In genomic region chr5:109252731-109253130, GRCh38 we compare ENCODE assay signal across 21 cellular contexts.
A peak's percentile ranks its signal among the peaks of the same experiment; 100 is the strongest.
DNase-seq lines count a peak whose midpoint lies in the region; ATAC-seq and TF ChIP-seq lines count a peak whose summit lies in the region.
"Had no signal": no experiment of that assay in that cellular context is flagged by ENCODE, and none has a peak within 500 bp of the region (broad histone marks: within the 10 kb centered on the region; RNA-seq: fewer than 3 reads in every experiment).

No MANE protein-coding gene starts in this region.

- POLR2A ChIA-PET in HEK293T (lab: Yijun Ruan, JAX) = no interaction called here

- H3K9ac ChIP-seq in neural progenitor cell = no peak overlapping the region
- H3K9ac ChIP-seq: BLaER1 had no signal

- no peaks in the 10 kb centered on the region for H3K79me2 ChIP-seq in neural progenitor cell (ENCODE audit: low read depth)

- no peak overlapping the region for H3K4me3 Mint-ChIP-seq in neural progenitor cell
- H3K4me3 Mint-ChIP-seq in osteocyte (ENCODE audit: unreplicated experiment) = no peak overlapping the region
- H3K4me3 Mint-ChIP-seq: B cell; CD4-positive, CD25-positive, alpha-beta regulatory T cell; CD8-positive, alpha-beta T cell had no signal

- H3K27me3 Mint-ChIP-seq in neural progenitor cell (ENCODE audit: insufficient read depth, low read depth) (peaks cover 8% of the 10 kb centered on the region), osteocyte (ENCODE audit: unreplicated experiment) (no peaks in the 10 kb centered on the region)
- H3K27me3 Mint-ChIP-seq: B cell; CD4-positive, CD25-positive, alpha-beta regulatory T cell had no signal

- ATAC-seq in GM21825 (IDR thresholded peaks at IDR 0.05; ENCODE audit: unreplicated experiment) (no peak), HG02678 (IDR thresholded peaks at IDR 0.05; ENCODE audit: unreplicated experiment) (no peak)
- ATAC-seq: CD8-positive, alpha-beta T cell; GM12878 had no signal

- H3K4me3 ChIP-seq in esophagus muscularis mucosa = no peak overlapping the region
- no peak overlapping the region for H3K4me3 ChIP-seq in neural progenitor cell
- H3K4me3 ChIP-seq: BLaER1, GM12878 had no signal

- H3K9me3 ChIP-seq in esophagus muscularis mucosa (no peaks in the 10 kb centered on the region), neural progenitor cell (ENCODE audit: low read depth) (no peaks in the 10 kb centered on the region)
- H3K9me3 ChIP-seq: BLaER1, Caco-2 had no signal

- no peak overlapping the region for H3K4me2 ChIP-seq in neural progenitor cell
- H3K4me2 ChIP-seq: BLaER1 had no signal

- H2AFZ ChIP-seq in neural progenitor cell (replicated peaks) = no peak overlapping the region

- H3K27me3 ChIP-seq in esophagus muscularis mucosa (no peaks in the 10 kb centered on the region), neural progenitor cell (no peaks in the 10 kb centered on the region)
- H3K27me3 ChIP-seq: BLaER1 had no signal

- DNase-seq in HEK293T (ENCODE audit: extremely low spot score) (peak; percentile 2), esophagus muscularis mucosa (ENCODE audit: extremely low spot score) (peak; percentile 80), neural progenitor cell (ENCODE audit: low spot score) (no peak), osteocyte (ENCODE audit: extremely low spot score, unreplicated experiment) (peak; percentile 32), NCI-H187 (lab: John Stamatoyannopoulos, UW) (no peak)
- DNase-seq: Caco-2; CD4-positive, CD25-positive, alpha-beta regulatory T cell; CD8-positive, alpha-beta T cell; DMS153; DND-41; GDM1; GOT3; H7; HCEC 1CT had no signal

- H3K27ac Mint-ChIP-seq in neural progenitor cell (peak overlapping the region; percentile 16), osteocyte (ENCODE audit: unreplicated experiment) (no peak overlapping the region)
- H3K27ac Mint-ChIP-seq: B cell; CD8-positive, alpha-beta T cell had no signal

- TF ChIP-seq CTCF in esophagus muscularis mucosa (IDR thresholded peaks at IDR 0.05) (no peak), neural progenitor cell (IDR thresholded peaks at IDR 0.05) (no peak), osteocyte (IDR thresholded peaks at IDR 0.05) (no peak)

- 89% methylated on average over 3 of the region's 3 CpGs for WGBS in esophagus muscularis mucosa

- H3F3A ChIP-seq in neural progenitor cell (ENCODE audit: low read depth) = no peaks in the 10 kb centered on the region

- CTCF ChIA-PET in HEK293T (lab: Yijun Ruan, JAX) = no interaction called here

- H3K36me3 Mint-ChIP-seq in neural progenitor cell (no peaks in the 10 kb centered on the region), osteocyte (ENCODE audit: unreplicated experiment) (peaks cover 2% of the 10 kb centered on the region)
- H3K36me3 Mint-ChIP-seq: CD8-positive, alpha-beta T cell had no signal

- no peak for TF ChIP-seq EP300 in esophagus muscularis mucosa (IDR thresholded peaks at IDR 0.05)

- intact Hi-C loops in esophagus muscularis mucosa (cut with DNase I) = no loop called here

- H3K9me3 Mint-ChIP-seq in neural progenitor cell (no peaks in the 10 kb centered on the region), osteocyte (ENCODE audit: unreplicated experiment) (peaks cover 2% of the 10 kb centered on the region)
- H3K9me3 Mint-ChIP-seq: CD8-positive, alpha-beta T cell had no signal

- H3K4me1 Mint-ChIP-seq in neural progenitor cell = no peaks in the 10 kb centered on the region
- peaks cover 7% of the 10 kb centered on the region for H3K4me1 Mint-ChIP-seq in osteocyte (ENCODE audit: unreplicated experiment)
- H3K4me1 Mint-ChIP-seq: B cell; CD4-positive, CD25-positive, alpha-beta regulatory T cell had no signal

- H3K27ac ChIP-seq in esophagus muscularis mucosa (replicated peaks in 1 of 4) (no peak overlapping the region), neural progenitor cell (no peak overlapping the region)
- H3K27ac ChIP-seq: 22Rv1, BLaER1, C4-2B had no signal

- H3K36me3 ChIP-seq in esophagus muscularis mucosa = no peaks in the 10 kb centered on the region
- H3K36me3 ChIP-seq in neural progenitor cell = no peaks in the 10 kb centered on the region
- H3K36me3 ChIP-seq: BLaER1 had no signal

- no peak for TF ChIP-seq POLR2A in esophagus muscularis mucosa (IDR thresholded peaks at IDR 0.05; ENCODE audit: low read depth)

- no peaks in the 10 kb centered on the region for H4K20me1 ChIP-seq in neural progenitor cell (ENCODE audit: low read depth)
- H4K20me1 ChIP-seq: BLaER1 had no signal

- H3K4me1 ChIP-seq in esophagus muscularis mucosa (peaks cover 0 to 4% (median 0%) of the 10 kb centered on the region in 4 donors), neural progenitor cell (no peaks in the 10 kb centered on the region)
- H3K4me1 ChIP-seq: Caco-2 had no signal

TF ChIP-seq in HEK293T, 16 proteins besides CTCF, POLR2A, EP300 and RAD21:
- no peak for TF ChIP-seq SP1 (IDR thresholded peaks at IDR 0.05)
- TF ChIP-seq LEF1 (IDR thresholded peaks at IDR 0.05; ENCODE audit: borderline replicate concordance) = no peak

Comparison
In these comparisons a context has a peak if more than half of its experiments do, and no peak if none do; other contexts are left out.
1. DNase-seq: peak in HEK293T (single experiment), esophagus muscularis mucosa (single experiment) and osteocyte (single experiment); none in neural progenitor cell (single experiment) and NCI-H187 (0 of 2).